Comparison of ENCODE assay signal across 1 cellular context in the genomic region with DNA sequence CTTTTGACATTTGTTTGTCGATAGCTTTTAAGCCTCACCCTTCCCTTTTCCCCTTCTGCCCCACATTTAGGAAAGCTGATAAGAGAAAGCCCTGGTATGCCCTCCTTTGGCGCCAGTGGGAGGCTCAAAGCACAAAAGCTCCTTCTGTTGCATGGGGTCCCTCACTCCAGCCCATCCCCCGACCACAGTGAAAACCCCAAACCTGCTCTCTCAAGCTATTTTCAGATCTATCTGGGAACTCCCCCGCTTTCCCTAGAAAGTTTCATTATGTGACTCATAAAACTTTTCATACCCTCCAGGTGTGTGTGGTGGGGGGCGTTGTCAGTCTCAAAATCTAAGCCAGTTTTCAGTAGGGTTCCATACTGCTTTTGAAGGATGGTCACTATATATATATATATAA.
TF ChIP-seq lines count a peak whose summit lies in the region.

No MANE protein-coding gene starts in this region.

TF ChIP-seq in GM12878, 131 proteins besides CTCF, POLR2A, EP300 and RAD21 (continued from another document and continues in another):
- TF ChIP-seq, protein P1, sequence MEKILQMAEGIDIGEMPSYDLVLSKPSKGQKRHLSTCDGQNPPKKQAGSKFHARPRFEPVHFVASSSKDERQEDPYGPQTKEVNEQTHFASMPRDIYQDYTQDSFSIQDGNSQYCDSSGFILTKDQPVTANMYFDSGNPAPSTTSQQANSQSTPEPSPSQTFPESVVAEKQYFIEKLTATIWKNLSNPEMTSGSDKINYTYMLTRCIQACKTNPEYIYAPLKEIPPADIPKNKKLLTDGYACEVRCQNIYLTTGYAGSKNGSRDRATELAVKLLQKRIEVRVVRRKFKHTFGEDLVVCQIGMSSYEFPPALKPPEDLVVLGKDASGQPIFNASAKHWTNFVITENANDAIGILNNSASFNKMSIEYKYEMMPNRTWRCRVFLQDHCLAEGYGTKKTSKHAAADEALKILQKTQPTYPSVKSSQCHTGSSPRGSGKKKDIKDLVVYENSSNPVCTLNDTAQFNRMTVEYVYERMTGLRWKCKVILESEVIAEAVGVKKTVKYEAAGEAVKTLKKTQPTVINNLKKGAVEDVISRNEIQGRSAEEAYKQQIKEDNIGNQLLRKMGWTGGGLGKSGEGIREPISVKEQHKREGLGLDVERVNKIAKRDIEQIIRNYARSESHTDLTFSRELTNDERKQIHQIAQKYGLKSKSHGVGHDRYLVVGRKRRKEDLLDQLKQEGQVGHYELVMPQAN (conservative IDR thresholded peaks at IDR 0.05): no peak
- TF ChIP-seq RBBP5 (conservative IDR thresholded peaks at IDR 0.05) (no peak), CREM (IDR thresholded peaks at IDR 0.05; ENCODE audit: low read depth) (peak; percentile 76; the same call in 1 of the 2 replicates), KAT2A (conservative IDR thresholded peaks at IDR 0.05; ENCODE audit: control insufficient read depth, low read depth, low read length) (no peak), POLR2AphosphoS5 (IDR thresholded peaks at IDR 0.05; ENCODE audit: low read length) (no peak), BCL11A (IDR thresholded peaks at IDR 0.05; ENCODE audit: low read depth, low read length) (peak; percentile 65; the same call in 1 of the 2 replicates), CBX5 (IDR thresholded peaks at IDR 0.05; ENCODE audit: low read depth) (0 out of 2 replicates have a peak, but pooled peaks have one; percentile 83), JUNB (IDR thresholded peaks at IDR 0.05) (peak; percentile 57), SPI1 (IDR thresholded peaks at IDR 0.05; ENCODE audit: borderline replicate concordance, insufficient read depth, low read depth, low read length) (no peak), WRNIP1 (IDR thresholded peaks at IDR 0.05; ENCODE audit: borderline replicate concordance, low read depth, low read length) (no peak), MXI1 (IDR thresholded peaks at IDR 0.05; ENCODE audit: low read depth, low read length) (no peak), PML (IDR thresholded peaks at IDR 0.05; ENCODE audit: low read length) (no peak; the same call in 1 of the 2 replicates), SRF (IDR thresholded peaks at IDR 0.05; ENCODE audit: low read depth in 2 of 2, low read length in 2 of 2) (no peak), ZNF207 (IDR thresholded peaks at IDR 0.05; ENCODE audit: borderline replicate concordance) (no peak), NR2F1 (conservative IDR thresholded peaks at IDR 0.05) (no peak), BRCA1 (IDR thresholded peaks at IDR 0.05; ENCODE audit: low read depth, low read length) (no peak), RFX5 (IDR thresholded peaks at IDR 0.05; ENCODE audit: low read depth, low read length) (no peak), SREBF2 (IDR thresholded peaks at IDR 0.05; ENCODE audit: low read length) (no peak), YY1 (IDR thresholded peaks at IDR 0.05; ENCODE audit: low read depth, low read length) (0 out of 2 replicates have a peak, but pooled peaks have one; percentile 39), STAT3 (IDR thresholded peaks at IDR 0.05; ENCODE audit: low read depth, low read length) (no peak)
- TF ChIP-seq, protein P2, sequence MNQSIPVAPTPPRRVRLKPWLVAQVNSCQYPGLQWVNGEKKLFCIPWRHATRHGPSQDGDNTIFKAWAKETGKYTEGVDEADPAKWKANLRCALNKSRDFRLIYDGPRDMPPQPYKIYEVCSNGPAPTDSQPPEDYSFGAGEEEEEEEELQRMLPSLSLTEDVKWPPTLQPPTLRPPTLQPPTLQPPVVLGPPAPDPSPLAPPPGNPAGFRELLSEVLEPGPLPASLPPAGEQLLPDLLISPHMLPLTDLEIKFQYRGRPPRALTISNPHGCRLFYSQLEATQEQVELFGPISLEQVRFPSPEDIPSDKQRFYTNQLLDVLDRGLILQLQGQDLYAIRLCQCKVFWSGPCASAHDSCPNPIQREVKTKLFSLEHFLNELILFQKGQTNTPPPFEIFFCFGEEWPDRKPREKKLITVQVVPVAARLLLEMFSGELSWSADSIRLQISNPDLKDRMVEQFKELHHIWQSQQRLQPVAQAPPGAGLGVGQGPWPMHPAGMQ (IDR thresholded peaks at IDR 0.05; ENCODE audit: borderline replicate concordance): no peak
- TF ChIP-seq, protein P3, sequence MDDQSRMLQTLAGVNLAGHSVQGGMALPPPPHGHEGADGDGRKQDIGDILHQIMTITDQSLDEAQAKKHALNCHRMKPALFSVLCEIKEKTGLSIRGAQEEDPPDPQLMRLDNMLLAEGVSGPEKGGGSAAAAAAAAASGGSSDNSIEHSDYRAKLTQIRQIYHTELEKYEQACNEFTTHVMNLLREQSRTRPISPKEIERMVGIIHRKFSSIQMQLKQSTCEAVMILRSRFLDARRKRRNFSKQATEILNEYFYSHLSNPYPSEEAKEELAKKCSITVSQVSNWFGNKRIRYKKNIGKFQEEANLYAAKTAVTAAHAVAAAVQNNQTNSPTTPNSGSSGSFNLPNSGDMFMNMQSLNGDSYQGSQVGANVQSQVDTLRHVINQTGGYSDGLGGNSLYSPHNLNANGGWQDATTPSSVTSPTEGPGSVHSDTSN (IDR thresholded peaks at IDR 0.05; ENCODE audit: insufficient replicate concordance, low read depth, low read length): no peak
- TF ChIP-seq, protein P4, sequence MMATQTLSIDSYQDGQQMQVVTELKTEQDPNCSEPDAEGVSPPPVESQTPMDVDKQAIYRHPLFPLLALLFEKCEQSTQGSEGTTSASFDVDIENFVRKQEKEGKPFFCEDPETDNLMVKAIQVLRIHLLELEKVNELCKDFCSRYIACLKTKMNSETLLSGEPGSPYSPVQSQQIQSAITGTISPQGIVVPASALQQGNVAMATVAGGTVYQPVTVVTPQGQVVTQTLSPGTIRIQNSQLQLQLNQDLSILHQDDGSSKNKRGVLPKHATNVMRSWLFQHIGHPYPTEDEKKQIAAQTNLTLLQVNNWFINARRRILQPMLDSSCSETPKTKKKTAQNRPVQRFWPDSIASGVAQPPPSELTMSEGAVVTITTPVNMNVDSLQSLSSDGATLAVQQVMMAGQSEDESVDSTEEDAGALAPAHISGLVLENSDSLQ (IDR thresholded peaks at IDR 0.05): no peak
- TF ChIP-seq, protein P5, sequence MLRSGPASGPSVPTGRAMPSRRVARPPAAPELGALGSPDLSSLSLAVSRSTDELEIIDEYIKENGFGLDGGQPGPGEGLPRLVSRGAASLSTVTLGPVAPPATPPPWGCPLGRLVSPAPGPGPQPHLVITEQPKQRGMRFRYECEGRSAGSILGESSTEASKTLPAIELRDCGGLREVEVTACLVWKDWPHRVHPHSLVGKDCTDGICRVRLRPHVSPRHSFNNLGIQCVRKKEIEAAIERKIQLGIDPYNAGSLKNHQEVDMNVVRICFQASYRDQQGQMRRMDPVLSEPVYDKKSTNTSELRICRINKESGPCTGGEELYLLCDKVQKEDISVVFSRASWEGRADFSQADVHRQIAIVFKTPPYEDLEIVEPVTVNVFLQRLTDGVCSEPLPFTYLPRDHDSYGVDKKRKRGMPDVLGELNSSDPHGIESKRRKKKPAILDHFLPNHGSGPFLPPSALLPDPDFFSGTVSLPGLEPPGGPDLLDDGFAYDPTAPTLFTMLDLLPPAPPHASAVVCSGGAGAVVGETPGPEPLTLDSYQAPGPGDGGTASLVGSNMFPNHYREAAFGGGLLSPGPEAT (IDR thresholded peaks at IDR 0.05; ENCODE audit: low read depth): peak; percentile 39; the same call in 1 of the 2 replicates
- TF ChIP-seq, protein P6, sequence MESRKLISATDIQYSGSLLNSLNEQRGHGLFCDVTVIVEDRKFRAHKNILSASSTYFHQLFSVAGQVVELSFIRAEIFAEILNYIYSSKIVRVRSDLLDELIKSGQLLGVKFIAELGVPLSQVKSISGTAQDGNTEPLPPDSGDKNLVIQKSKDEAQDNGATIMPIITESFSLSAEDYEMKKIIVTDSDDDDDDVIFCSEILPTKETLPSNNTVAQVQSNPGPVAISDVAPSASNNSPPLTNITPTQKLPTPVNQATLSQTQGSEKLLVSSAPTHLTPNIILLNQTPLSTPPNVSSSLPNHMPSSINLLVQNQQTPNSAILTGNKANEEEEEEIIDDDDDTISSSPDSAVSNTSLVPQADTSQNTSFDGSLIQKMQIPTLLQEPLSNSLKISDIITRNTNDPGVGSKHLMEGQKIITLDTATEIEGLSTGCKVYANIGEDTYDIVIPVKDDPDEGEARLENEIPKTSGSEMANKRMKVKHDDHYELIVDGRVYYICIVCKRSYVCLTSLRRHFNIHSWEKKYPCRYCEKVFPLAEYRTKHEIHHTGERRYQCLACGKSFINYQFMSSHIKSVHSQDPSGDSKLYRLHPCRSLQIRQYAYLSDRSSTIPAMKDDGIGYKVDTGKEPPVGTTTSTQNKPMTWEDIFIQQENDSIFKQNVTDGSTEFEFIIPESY (IDR thresholded peaks at IDR 0.05): no peak
- TF ChIP-seq, protein P7, sequence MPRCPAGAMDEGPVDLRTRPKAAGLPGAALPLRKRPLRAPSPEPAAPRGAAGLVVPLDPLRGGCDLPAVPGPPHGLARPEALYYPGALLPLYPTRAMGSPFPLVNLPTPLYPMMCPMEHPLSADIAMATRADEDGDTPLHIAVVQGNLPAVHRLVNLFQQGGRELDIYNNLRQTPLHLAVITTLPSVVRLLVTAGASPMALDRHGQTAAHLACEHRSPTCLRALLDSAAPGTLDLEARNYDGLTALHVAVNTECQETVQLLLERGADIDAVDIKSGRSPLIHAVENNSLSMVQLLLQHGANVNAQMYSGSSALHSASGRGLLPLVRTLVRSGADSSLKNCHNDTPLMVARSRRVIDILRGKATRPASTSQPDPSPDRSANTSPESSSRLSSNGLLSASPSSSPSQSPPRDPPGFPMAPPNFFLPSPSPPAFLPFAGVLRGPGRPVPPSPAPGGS (IDR thresholded peaks at IDR 0.05; ENCODE audit: borderline replicate concordance, insufficient read depth, low read depth, low read length, poor library complexity, severe bottlenecking): peak; percentile 56
- TF ChIP-seq, protein P8, sequence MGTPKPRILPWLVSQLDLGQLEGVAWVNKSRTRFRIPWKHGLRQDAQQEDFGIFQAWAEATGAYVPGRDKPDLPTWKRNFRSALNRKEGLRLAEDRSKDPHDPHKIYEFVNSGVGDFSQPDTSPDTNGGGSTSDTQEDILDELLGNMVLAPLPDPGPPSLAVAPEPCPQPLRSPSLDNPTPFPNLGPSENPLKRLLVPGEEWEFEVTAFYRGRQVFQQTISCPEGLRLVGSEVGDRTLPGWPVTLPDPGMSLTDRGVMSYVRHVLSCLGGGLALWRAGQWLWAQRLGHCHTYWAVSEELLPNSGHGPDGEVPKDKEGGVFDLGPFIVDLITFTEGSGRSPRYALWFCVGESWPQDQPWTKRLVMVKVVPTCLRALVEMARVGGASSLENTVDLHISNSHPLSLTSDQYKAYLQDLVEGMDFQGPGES (IDR thresholded peaks at IDR 0.05): no peak
- TF ChIP-seq, protein P9, sequence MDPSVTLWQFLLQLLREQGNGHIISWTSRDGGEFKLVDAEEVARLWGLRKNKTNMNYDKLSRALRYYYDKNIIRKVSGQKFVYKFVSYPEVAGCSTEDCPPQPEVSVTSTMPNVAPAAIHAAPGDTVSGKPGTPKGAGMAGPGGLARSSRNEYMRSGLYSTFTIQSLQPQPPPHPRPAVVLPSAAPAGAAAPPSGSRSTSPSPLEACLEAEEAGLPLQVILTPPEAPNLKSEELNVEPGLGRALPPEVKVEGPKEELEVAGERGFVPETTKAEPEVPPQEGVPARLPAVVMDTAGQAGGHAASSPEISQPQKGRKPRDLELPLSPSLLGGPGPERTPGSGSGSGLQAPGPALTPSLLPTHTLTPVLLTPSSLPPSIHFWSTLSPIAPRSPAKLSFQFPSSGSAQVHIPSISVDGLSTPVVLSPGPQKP (IDR thresholded peaks at IDR 0.05; ENCODE audit: low read depth, low read length): no peak
- TF ChIP-seq, protein P10, sequence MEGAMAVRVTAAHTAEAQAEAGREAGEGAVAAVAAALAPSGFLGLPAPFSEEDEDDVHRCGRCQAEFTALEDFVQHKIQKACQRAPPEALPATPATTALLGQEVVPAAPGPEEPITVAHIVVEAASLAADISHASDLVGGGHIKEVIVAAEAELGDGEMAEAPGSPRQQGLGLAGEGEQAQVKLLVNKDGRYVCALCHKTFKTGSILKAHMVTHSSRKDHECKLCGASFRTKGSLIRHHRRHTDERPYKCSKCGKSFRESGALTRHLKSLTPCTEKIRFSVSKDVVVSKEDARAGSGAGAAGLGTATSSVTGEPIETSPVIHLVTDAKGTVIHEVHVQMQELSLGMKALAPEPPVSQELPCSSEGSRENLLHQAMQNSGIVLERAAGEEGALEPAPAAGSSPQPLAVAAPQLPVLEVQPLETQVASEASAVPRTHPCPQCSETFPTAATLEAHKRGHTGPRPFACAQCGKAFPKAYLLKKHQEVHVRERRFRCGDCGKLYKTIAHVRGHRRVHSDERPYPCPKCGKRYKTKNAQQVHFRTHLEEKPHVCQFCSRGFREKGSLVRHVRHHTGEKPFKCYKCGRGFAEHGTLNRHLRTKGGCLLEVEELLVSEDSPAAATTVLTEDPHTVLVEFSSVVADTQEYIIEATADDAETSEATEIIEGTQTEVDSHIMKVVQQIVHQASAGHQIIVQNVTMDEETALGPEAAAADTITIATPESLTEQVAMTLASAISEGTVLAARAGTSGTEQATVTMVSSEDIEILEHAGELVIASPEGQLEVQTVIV (IDR thresholded peaks at IDR 0.05; ENCODE audit: borderline replicate concordance, partially characterized antibody): no peak
- TF ChIP-seq, protein P11, sequence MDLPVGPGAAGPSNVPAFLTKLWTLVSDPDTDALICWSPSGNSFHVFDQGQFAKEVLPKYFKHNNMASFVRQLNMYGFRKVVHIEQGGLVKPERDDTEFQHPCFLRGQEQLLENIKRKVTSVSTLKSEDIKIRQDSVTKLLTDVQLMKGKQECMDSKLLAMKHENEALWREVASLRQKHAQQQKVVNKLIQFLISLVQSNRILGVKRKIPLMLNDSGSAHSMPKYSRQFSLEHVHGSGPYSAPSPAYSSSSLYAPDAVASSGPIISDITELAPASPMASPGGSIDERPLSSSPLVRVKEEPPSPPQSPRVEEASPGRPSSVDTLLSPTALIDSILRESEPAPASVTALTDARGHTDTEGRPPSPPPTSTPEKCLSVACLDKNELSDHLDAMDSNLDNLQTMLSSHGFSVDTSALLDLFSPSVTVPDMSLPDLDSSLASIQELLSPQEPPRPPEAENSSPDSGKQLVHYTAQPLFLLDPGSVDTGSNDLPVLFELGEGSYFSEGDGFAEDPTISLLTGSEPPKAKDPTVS (IDR thresholded peaks at IDR 0.05; ENCODE audit: low read depth, low read length): no peak
- TF ChIP-seq, protein P12, sequence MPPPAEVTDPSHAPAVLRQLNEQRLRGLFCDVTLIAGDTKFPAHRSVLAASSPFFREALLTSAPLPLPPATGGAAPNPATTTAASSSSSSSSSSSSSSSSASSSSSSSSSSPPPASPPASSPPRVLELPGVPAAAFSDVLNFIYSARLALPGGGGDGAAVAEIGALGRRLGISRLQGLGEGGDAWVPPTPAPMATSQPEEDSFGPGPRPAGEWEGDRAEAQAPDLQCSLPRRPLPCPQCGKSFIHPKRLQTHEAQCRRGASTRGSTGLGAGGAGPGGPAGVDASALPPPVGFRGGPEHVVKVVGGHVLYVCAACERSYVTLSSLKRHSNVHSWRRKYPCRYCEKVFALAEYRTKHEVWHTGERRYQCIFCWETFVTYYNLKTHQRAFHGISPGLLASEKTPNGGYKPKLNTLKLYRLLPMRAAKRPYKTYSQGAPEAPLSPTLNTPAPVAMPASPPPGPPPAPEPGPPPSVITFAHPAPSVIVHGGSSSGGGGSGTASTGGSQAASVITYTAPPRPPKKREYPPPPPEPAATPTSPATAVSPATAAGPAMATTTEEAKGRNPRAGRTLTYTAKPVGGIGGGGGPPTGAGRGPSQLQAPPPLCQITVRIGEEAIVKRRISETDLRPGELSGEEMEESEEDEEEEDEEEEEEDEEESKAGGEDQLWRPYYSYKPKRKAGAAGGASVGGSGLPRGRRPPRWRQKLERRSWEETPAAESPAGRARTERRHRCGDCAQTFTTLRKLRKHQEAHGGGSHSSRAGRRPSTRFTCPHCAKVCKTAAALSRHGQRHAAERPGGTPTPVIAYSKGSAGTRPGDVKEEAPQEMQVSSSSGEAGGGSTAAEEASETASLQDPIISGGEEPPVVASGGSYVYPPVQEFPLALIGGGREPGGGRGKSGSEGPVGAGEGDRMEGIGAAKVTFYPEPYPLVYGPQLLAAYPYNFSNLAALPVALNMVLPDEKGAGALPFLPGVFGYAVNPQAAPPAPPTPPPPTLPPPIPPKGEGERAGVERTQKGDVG (CRISPR knock-in tag; IDR thresholded peaks at IDR 0.05): no peak
